18 cellular contexts compared by ENCODE assay signal in the genomic region with DNA sequence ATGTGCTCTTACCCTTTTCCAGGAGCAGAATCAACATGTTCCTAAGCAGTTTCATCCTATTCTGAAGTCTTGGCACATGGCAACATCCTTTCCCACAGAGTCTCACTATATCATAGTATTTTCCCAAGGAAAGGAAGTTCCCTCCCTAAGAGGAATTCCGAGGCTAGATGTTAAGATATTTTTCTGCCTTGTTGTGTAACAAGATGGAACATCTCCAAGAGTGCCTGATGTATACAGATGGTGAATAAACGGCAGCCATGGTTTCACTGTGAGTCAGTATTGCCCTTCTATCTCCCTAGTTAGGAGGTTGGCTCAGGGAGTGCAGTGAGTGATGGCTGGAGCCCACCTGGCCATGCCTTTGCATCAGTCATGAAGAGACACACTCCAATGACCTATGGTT. TPM values are rescaled to one million over a fixed set of nuclear protein-coding genes. Genes with fewer than 3 reads are reported as not detected.
DNase-seq lines count a peak whose midpoint lies in the region; ATAC-seq and TF ChIP-seq lines count a peak whose summit lies in the region.
"Had no signal": no experiment of that assay in that cellular context is flagged by ENCODE, and none has a peak within 500 bp of the region (broad histone marks: within the 10 kb centered on the region; RNA-seq: fewer than 3 reads in every experiment).

No MANE protein-coding gene starts in this region.

- H3K4me3 ChIP-seq in AG09309 (ENCODE audit: control insufficient read depth, low read depth, low read length), result no peak overlapping the region
- H3K4me3 ChIP-seq: BLaER1 treated with 17β-estradiol and CSF1 and Interleukin-3, amounts not matched to agents 10 nM and 100 nM had no signal

- H3K4me3 Mint-ChIP-seq in activated T-cell treated with anti-CD3 and anti-CD28 coated beads, Interleukin-2, amount 50 U/mL, for 72 hours, result no peak overlapping the region
- H3K4me3 Mint-ChIP-seq: naive thymus-derived CD4-positive, alpha-beta T cell; stimulated activated memory B cell treated with anti-CD40 and anti-IgM and Interleukin-4, amounts not matched to agents 10 μg/mL and 1 μg/mL and 100 μg/mL, for 72 hours had no signal

- TF ChIP-seq CTCF in AG09309 (IDR thresholded peaks at IDR 0.05; ENCODE audit: control insufficient read depth, insufficient read depth, low read depth, low read length, missing control alignments), result no peak

- peak; percentile 36 for ATAC-seq in esophagus mucosa
- no peak for ATAC-seq in GM19324 (IDR thresholded peaks at IDR 0.05; ENCODE audit: low FRiP score, unreplicated experiment)
- ATAC-seq in activated T-cell treated with anti-CD3 and anti-CD28 coated beads, Interleukin-2, amount 50 U/mL, for 72 hours (replicated peaks in 1 of 2), result no peak
- ATAC-seq: naive thymus-derived CD4-positive, alpha-beta T cell; stimulated activated memory B cell treated with anti-CD40 and anti-IgM and Interleukin-4, amounts not matched to agents 10 μg/mL and 1 μg/mL and 100 μg/mL, for 72 hours had no signal

- H3K9me3 Mint-ChIP-seq in activated T-cell treated with anti-CD3 and anti-CD28 coated beads, Interleukin-2, amount 50 U/mL, for 72 hours, result no peaks in the 10 kb centered on the region

- peaks cover 48% of the 10 kb centered on the region for H3K27me3 Mint-ChIP-seq in activated T-cell treated with anti-CD3 and anti-CD28 coated beads, Interleukin-2, amount 50 U/mL, for 72 hours (ENCODE audit: low read depth)

- no peaks in the 10 kb centered on the region for H3K4me1 Mint-ChIP-seq in activated T-cell treated with anti-CD3 and anti-CD28 coated beads, Interleukin-2, amount 50 U/mL, for 72 hours (ENCODE audit: low read depth)
- H3K4me1 Mint-ChIP-seq: naive thymus-derived CD4-positive, alpha-beta T cell; stimulated activated memory B cell treated with anti-CD40 and anti-IgM and Interleukin-4, amounts not matched to agents 10 μg/mL and 1 μg/mL and 100 μg/mL, for 72 hours had no signal

- no peak overlapping the region for H3K27ac Mint-ChIP-seq in activated T-cell treated with anti-CD3 and anti-CD28 coated beads, Interleukin-2, amount 50 U/mL, for 72 hours
- H3K27ac Mint-ChIP-seq: naive thymus-derived CD4-positive, alpha-beta T cell; stimulated activated memory B cell treated with anti-CD40 and anti-IgM and Interleukin-4, amounts not matched to agents 10 μg/mL and 1 μg/mL and 100 μg/mL, for 72 hours had no signal

- DNase-seq in AG09309 (ENCODE audit: low read depth) (peak; percentile 27), NCI-H226 (peak; percentile 96), kidney glomerular epithelial cell (lab: John Stamatoyannopoulos, UW) (peak; percentile 49), SIG-M5 treated with dmso at 0.1 percent for 504 hours (lab: John Stamatoyannopoulos, UW; ENCODE audit: unreplicated experiment) (no peak)
- DNase-seq in effector CD4-positive, alpha-beta T cell, result no peak
- no peak for DNase-seq in activated T-cell treated with anti-CD3 and anti-CD28 coated beads, Interleukin-2, amount 50 U/mL, for 72 hours
- DNase-seq: activated CD4-positive, alpha-beta T cell treated with anti-CD3 and anti-CD28 coated beads, Interleukin-2, amount 50 U/mL, for 48 hours; activated effector memory CD4-positive, alpha-beta T cell treated with anti-CD3 and anti-CD28 coated beads, Interleukin-2, amount 50 U/mL, for 16 hours; naive thymus-derived CD4-positive, alpha-beta T cell; NCI-H1092 treated with DMSO at 0.1 percent for 48 hours; NCI-H345; RPMI8226; stimulated activated CD4-positive, alpha-beta T cell treated with anti-CD3 and anti-CD28 coated beads, Interleukin-4, amount 100 ng/mL, for 1 hour; T1000 had no signal

- H3K36me3 Mint-ChIP-seq in activated T-cell treated with anti-CD3 and anti-CD28 coated beads, Interleukin-2, amount 50 U/mL, for 72 hours (ENCODE audit: insufficient read depth in 2 of 2), result no peaks in the 10 kb centered on the region
- H3K36me3 Mint-ChIP-seq: naive thymus-derived CD4-positive, alpha-beta T cell; stimulated activated memory B cell treated with anti-CD40 and anti-IgM and Interleukin-4, amounts not matched to agents 10 μg/mL and 1 μg/mL and 100 μg/mL, for 72 hours had no signal

RNA-seq across cellular contexts. Expression of gene SPACA3, which starts 48.2 kb away (rescaled TPM):
- total RNA-seq in esophagus mucosa, result not detected
- total RNA-seq in activated T-cell treated with anti-CD3 and anti-CD28 coated beads, Interleukin-2, amount 50 U/mL, for 72 hours, result not detected
- total RNA-seq: naive thymus-derived CD4-positive, alpha-beta T cell had no signal

Comparison
In these comparisons a context has a peak if more than half of its experiments do, and no peak if none do; other contexts are left out.
1. DNase-seq: peak in AG09309 (single experiment), NCI-H226 (single experiment) and kidney glomerular epithelial cell (single experiment); none in effector CD4-positive, alpha-beta T cell (single experiment), SIG-M5 treated with dmso at 0.1 percent for 504 hours (single experiment) and activated T-cell treated with anti-CD3 and anti-CD28 coated beads, Interleukin-2, amount 50 U/mL, for 72 hours (0 of 2).